26 cellular contexts compared by ENCODE assay signal in the genomic region with DNA sequence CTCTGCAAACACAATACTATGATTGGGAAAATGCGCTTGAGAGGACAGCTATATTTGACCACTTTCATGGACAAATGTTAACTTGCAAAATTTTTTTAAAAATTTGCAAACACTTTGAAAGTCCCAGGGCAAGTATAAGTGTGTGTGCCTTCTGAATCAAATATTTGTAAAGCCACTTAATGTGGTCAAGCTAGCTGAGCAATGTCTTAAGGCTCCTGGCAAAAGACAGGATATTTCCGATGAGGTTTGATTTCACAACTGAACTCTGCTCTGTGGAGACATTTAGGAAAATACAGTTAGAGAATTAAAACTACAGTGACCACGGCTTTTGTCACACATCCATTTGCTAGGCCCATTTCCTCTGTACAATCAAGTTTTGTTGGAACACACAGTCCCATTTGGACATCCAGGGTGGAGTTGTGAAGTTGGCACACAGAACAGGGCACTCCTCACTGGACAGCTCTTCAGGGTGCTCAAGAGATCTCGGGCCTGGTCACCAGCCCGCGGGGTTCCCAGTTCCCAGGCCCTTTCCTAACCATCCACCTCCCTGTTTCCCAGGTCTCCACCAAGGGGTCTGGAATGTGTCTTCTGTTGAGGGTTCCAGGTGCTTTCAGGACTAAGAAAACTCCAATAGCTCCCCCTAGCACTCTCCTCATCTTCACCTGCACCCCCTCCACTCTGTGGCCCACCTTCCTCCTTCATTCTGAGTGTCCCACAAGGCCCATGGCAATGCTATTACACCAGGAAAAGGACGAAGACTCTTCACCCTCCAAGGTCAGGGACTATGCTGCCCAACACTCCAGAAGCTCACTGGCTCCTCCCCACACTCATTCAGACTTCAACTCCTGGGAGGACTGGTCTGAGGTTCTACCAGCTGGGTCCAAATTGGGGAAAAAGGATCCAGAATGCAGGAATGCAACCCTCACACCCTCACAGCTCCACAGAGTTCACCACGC. TPM values are rescaled to one million over a fixed set of nuclear protein-coding genes. Genes with fewer than 3 reads are reported as not detected.
"Had no signal": no experiment of that assay in that cellular context is flagged by ENCODE, and none has a peak within 500 bp of the region (broad histone marks: within the 10 kb centered on the region; RNA-seq: fewer than 3 reads in every experiment).

No MANE protein-coding gene starts in this region.

- H3K27me3 ChIP-seq: SJSA1 had no signal

- H3K9me3 ChIP-seq: SJSA1 had no signal

- H3K36me3 ChIP-seq: SJSA1 had no signal

- H3K4me3 ChIP-seq: K562, SJSA1, SK-N-MC had no signal

- FAIRE-seq: HTR-8/SVneo, K562, RCC 7860 had no signal

- H3K4me1 ChIP-seq: SJSA1 had no signal

- H3K36me3 Mint-ChIP-seq: IgD-negative memory B cell had no signal

- DNase-seq: Kasumi-1, MM.1S, NCI-H1048, NCI-H1105, NCI-H1417, NCI-H1436 treated with DMSO at 0.1 percent for 48 hours, NCI-H1694, NCI-H187 treated with DMSO at 0.1 percent for 48 hours, NCI-H2029 treated with DMSO at 0.1 percent for 48 hours, NCI-H2171 treated with DMSO at 0.1 percent for 48 hours, NCI-H345, NCI-H446 treated with DMSO at 0.1 percent for 48 hours, NCI-H524, NCI-H526 treated with DMSO at 0.1 percent for 48 hours, NCI-H774, Right ventricle myocardium superior, RPMI8226, SIG-M5 had no signal

- H3K27ac Mint-ChIP-seq: IgD-negative memory B cell had no signal

- ATAC-seq: K562 had no signal

- H3K27ac ChIP-seq: HL-60, KMS-11, SJSA1, SK-N-MC had no signal

RNA-seq across cellular contexts. Expression of a gene that starts 41.9 kb away (rescaled TPM):
- total RNA-seq: Right ventricle myocardium superior had no signal
